11 cellular contexts compared by ENCODE assay signal in the genomic region with DNA sequence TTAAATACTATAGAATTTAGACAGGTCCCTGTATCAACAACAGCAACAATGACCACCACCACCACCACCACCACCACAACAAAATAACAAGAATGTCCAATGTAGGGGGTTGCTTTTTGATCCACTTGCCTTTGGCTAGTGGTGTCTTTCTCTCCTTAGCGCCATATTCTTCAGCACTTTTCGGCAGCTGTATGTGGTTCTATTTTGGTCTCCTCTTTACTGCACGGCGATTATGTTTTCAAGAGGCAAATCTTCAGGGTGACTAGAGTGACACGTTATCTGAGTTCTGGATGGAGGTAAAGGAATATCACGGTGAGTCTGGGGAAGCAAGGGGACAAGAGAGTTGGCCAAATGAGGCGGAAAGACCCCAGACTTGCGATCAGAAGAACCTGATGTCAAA. TPM values are rescaled to one million over a fixed set of nuclear protein-coding genes. Genes with fewer than 3 reads are reported as not detected.
DNase-seq lines count a peak whose midpoint lies in the region; ATAC-seq and TF ChIP-seq lines count a peak whose summit lies in the region.
"Had no signal": no experiment of that assay in that cellular context is flagged by ENCODE, and none has a peak within 500 bp of the region (broad histone marks: within the 10 kb centered on the region; RNA-seq: fewer than 3 reads in every experiment).

No MANE protein-coding gene starts in this region.

- DNase-seq in CD4-positive, alpha-beta memory T cell = no peak
- DNase-seq in ascending aorta (ENCODE audit: low spot score in 2 of 2) (no peak), Peyer's patch (no peak)
- DNase-seq: HFFc6; NCI-H1105 treated with DMSO at 0.1 percent for 48 hours; stimulated activated CD4-positive, alpha-beta T cell treated with anti-CD3 and anti-CD28 coated beads, Interleukin-4, amount 100 ng/mL, for 24 hours; stimulated activated naive CD8-positive, alpha-beta T cell treated with anti-CD3 and anti-CD28 coated beads, Interleukin-15, Interleukin-2, amounts not matched to agents 100 U/mL and 50 U/mL, for 24 hours had no signal

- no peak overlapping the region for H3K4me3 ChIP-seq in CD4-positive, alpha-beta memory T cell (ENCODE audit: low read length in 2 of 2)
- H3K4me3 ChIP-seq in ascending aorta (no peak overlapping the region), neutrophil (ENCODE audit: low read depth in 1 of 2, low read length in 1 of 2) (peak overlapping the region; percentile 53 to 59), Peyer's patch (no peak overlapping the region)

- peaks cover 6% of the 10 kb centered on the region for H3K4me1 ChIP-seq in CD4-positive, alpha-beta memory T cell (ENCODE audit: insufficient read depth, low read length)
- H3K4me1 ChIP-seq in ascending aorta (peaks cover 3 to 28% of the 10 kb centered on the region in 2 donors), neutrophil (ENCODE audit: control insufficient read depth in 1 of 2, insufficient read depth in 1 of 2, low read depth in 1 of 2, low read length in 1 of 2) (peaks cover 27 to 31% of the 10 kb centered on the region in 2 experiments), Peyer's patch (no peaks in the 10 kb centered on the region)

- CTCF ChIA-PET in CD4-positive, alpha-beta memory T cell (lab: Charles Lee; ENCODE audit: partially characterized antibody) = interaction anchor here (0.9 to 1.2 kb wide), 2 partner anchors 12 to 17 kb away, joined by 3 to 4 read pairs; no protein-coding TSS in a partner anchor

- H3K9me3 Mint-ChIP-seq in CD4-positive, alpha-beta memory T cell = no peaks in the 10 kb centered on the region
- H3K9me3 Mint-ChIP-seq: HFFc6 had no signal

- no peak for TF ChIP-seq POLR2A in Peyer's patch (IDR thresholded peaks at IDR 0.05)

- no peak for TF ChIP-seq CTCF in ascending aorta (IDR thresholded peaks at IDR 0.05)
- no peak for TF ChIP-seq CTCF in neutrophil (IDR thresholded peaks at IDR 0.05)
- TF ChIP-seq CTCF in Peyer's patch (IDR thresholded peaks at IDR 0.05) = no peak

- POLR2A ChIA-PET in CD4-positive, alpha-beta memory T cell (lab: Charles Lee; ENCODE audit: partially characterized antibody) = interaction anchor here (0.7 kb wide), 1 partner anchor 39 kb away, joined by 3 read pairs; no protein-coding TSS in a partner anchor

- H3K36me3 ChIP-seq in CD4-positive, alpha-beta memory T cell (ENCODE audit: insufficient read depth, low read length) = peaks cover 32% of the 10 kb centered on the region
- H3K36me3 ChIP-seq in ascending aorta (peaks cover 0 to 23% of the 10 kb centered on the region in 2 donors), neutrophil (no peaks in the 10 kb centered on the region), Peyer's patch (peaks cover 0 to 3% (median 0%) of the 10 kb centered on the region in 3 donors)

- H3K27ac ChIP-seq in CD4-positive, alpha-beta memory T cell (ENCODE audit: low read depth, low read length) = no peak overlapping the region
- H3K27ac ChIP-seq in ascending aorta (peak overlapping the region; percentile 33 to 63), neutrophil (peak overlapping the region; percentile 81), Peyer's patch (peak overlapping the region in 2 of 4 donors; percentile 30 to 69)

- H3K27ac Mint-ChIP-seq in CD4-positive, alpha-beta memory T cell = peak overlapping the region; percentile 2 to 92 (median 51)
- H3K27ac Mint-ChIP-seq: HFFc6 had no signal

- H3K36me3 Mint-ChIP-seq in CD4-positive, alpha-beta memory T cell = peaks cover 69 to 72% of the 10 kb centered on the region in 2 donors

- ATAC-seq in HG02981 (IDR thresholded peaks at IDR 0.05; ENCODE audit: unreplicated experiment) (peak; percentile 7), HG03097 (IDR thresholded peaks at IDR 0.05; ENCODE audit: low FRiP score, unreplicated experiment) (no peak), GM21515 (IDR thresholded peaks at IDR 0.05; ENCODE audit: unreplicated experiment) (no peak)
- ATAC-seq: stimulated activated naive CD8-positive, alpha-beta T cell treated with anti-CD3 and anti-CD28 coated beads, Interleukin-15, Interleukin-2, amounts not matched to agents 100 U/mL and 50 U/mL, for 24 hours had no signal

- H3K27me3 Mint-ChIP-seq in CD4-positive, alpha-beta memory T cell = no peaks in the 10 kb centered on the region

- H3K27me3 ChIP-seq in CD4-positive, alpha-beta memory T cell (ENCODE audit: insufficient read depth, low read length) = no peaks in the 10 kb centered on the region
- H3K27me3 ChIP-seq in ascending aorta (no peaks in the 10 kb centered on the region), neutrophil (no peaks in the 10 kb centered on the region), Peyer's patch (no peaks in the 10 kb centered on the region)

- H3K4me3 Mint-ChIP-seq in CD4-positive, alpha-beta memory T cell = no peak overlapping the region
- H3K4me3 Mint-ChIP-seq: HFFc6 had no signal

- intact Hi-C loops in CD4-positive, alpha-beta memory T cell (cut with micrococcal nuclease) = no loop called here
- intact Hi-C loops in ascending aorta (cut with DNase I) = no loop called here

- no peaks in the 10 kb centered on the region for H3K9me3 ChIP-seq in CD4-positive, alpha-beta memory T cell (ENCODE audit: control insufficient read depth in 1 of 2, low read length in 2 of 2)
- no peaks in the 10 kb centered on the region for H3K9me3 ChIP-seq in ascending aorta
- H3K9me3 ChIP-seq in neutrophil = no peaks in the 10 kb centered on the region
- H3K9me3 ChIP-seq in Peyer's patch = no peaks in the 10 kb centered on the region

- peaks cover 44 to 66% (median 51%) of the 10 kb centered on the region in 4 donors for H3K4me1 Mint-ChIP-seq in CD4-positive, alpha-beta memory T cell

RNA-seq across cellular contexts. Expression of gene ST6GAL1, which starts 56.1 kb away (rescaled TPM):
- total RNA-seq in CD4-positive, alpha-beta memory T cell = 100 to 1,000 TPM; 222 to 232 TPM
- 100 to 1,000 TPM; 165 to 172 TPM for polyA plus RNA-seq in CD4-positive, alpha-beta memory T cell
- total RNA-seq in ascending aorta (59.9 TPM), Peyer's patch (10 to 100 TPM in 3 of 4 donors, 1 to 10 TPM in 1; 3.7 to 96.6 (median 14.9) TPM)

Comparison
In these comparisons a context has a peak if more than half of its experiments do, and no peak if none do; other contexts are left out.
1. H3K4me3 ChIP-seq: peak in neutrophil (2 of 2); none in CD4-positive, alpha-beta memory T cell (0 of 2), ascending aorta (0 of 2) and Peyer's patch (0 of 4).